20 cellular contexts compared by ENCODE assay signal in the genomic region with DNA sequence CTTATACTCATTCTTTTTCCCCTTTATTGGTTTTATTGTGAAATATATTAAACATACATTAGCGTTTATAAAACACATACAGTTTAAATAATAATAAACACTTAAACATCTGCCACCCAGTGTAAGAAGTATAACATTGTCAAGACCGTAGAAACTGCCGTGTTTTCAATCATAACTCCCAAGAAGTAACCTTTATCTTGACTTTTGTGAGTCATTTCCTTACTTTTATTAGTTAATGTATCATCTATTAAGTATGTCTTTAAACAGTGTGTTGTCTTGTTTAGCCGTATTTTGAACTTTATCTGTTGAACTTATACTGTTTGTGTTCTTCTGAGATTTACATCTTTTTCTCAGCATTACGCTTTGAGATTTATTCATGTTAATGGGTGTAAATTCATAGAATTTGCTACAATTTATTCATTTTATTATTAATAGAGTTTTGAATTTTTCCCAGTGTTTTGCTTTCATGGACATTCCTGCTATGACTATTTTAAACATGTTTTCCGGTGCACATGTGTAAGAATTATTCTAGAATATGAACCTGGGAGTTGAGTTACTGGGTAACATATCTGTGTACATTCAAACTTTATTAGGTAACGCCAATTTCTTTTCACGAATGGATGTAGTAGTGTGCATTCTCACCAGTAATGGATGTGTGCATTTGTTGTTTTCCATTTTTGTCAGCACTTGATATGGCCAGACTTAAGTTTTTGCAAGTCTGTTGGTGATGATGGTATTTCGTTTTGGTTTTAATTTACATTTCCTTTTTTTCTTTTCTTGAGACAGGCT.
DNase-seq lines count a peak whose midpoint lies in the region; ATAC-seq, FAIRE-seq and TF ChIP-seq lines count a peak whose summit lies in the region.
"Had no signal": no experiment of that assay in that cellular context is flagged by ENCODE, and none has a peak within 500 bp of the region (broad histone marks: within the 10 kb centered on the region; RNA-seq: fewer than 3 reads in every experiment).

No MANE protein-coding gene starts in this region.

- no peaks in the 10 kb centered on the region for H3K27me3 Mint-ChIP-seq in HFFc6 (ENCODE audit: insufficient read depth)
- H3K27me3 Mint-ChIP-seq: activated CD4-positive, alpha-beta memory T cell treated with anti-CD3 and anti-CD28 coated beads for 36 hours; activated T-helper 17 cell treated with anti-CD3 and anti-CD28 coated beads, Interleukin-2, amount 50 U/mL, for 72 hours had no signal

- H2AFZ ChIP-seq in K562 (ENCODE audit: low read depth, low read length) (0 out of 2 replicates have a peak overlapping the region, but pooled peaks have one; percentile 30), smooth muscle cell (ENCODE audit: low read depth) (no peak overlapping the region)

- H3K79me2 ChIP-seq in K562 (ENCODE audit: control insufficient read depth, insufficient read depth, low read length): peaks cover 24% of the 10 kb centered on the region
- H3K79me2 ChIP-seq in smooth muscle cell (ENCODE audit: low read depth): peaks cover 5% of the 10 kb centered on the region

- in situ Hi-C loops in K562 (cut with MboI): no loop called here

- DNase-seq in HFFc6 (peak; percentile 63), K562 (ENCODE audit: extremely low read depth in 1 of 4, low spot score in 3 of 4) (no peak), foreskin melanocyte (peak; percentile 59), smooth muscle cell (lab: John Stamatoyannopoulos, UW; ENCODE audit: unreplicated experiment) (no peak)
- no peak for DNase-seq in activated CD4-positive, alpha-beta T cell treated with anti-CD3 and anti-CD28 coated beads, Interleukin-2, amount 50 U/mL, for 4 hours
- DNase-seq: activated CD4-positive, alpha-beta memory T cell treated with anti-CD3 and anti-CD28 coated beads for 36 hours; CD8-positive, alpha-beta T cell; effector CD4-positive, alpha-beta T cell; hypothalamus; MG63; NCI-H2029 treated with DMSO at 0.1 percent for 48 hours; NCI-H82; T-helper 9 cell had no signal

- no peak for ATAC-seq in K562
- ATAC-seq in GM21447 (IDR thresholded peaks at IDR 0.05; ENCODE audit: unreplicated experiment): no peak
- ATAC-seq in GM18519 (IDR thresholded peaks at IDR 0.05; ENCODE audit: low FRiP score, unreplicated experiment): no peak
- ATAC-seq: activated T-helper 17 cell treated with anti-CD3 and anti-CD28 coated beads, Interleukin-2, amount 50 U/mL, for 72 hours; CD8-positive, alpha-beta T cell had no signal

- no peaks in the 10 kb centered on the region for H3K9me1 ChIP-seq in K562 (ENCODE audit: control insufficient read depth, insufficient read depth, low read length)

- H3K27ac ChIP-seq in K562 (ENCODE audit: extremely low read depth, low read depth, low read length) (peak overlapping the region; percentile 20; the same call in 1 of the 3 replicates), smooth muscle cell (ENCODE audit: low read depth) (peak overlapping the region; percentile 64)
- H3K27ac ChIP-seq: ascending aorta, skin epidermis had no signal

- no peak overlapping the region for H3K4me3 ChIP-seq in K562
- peak overlapping the region; percentile 31 for H3K4me3 ChIP-seq in smooth muscle cell
- H3K4me3 ChIP-seq: ascending aorta, MG63, skin epidermis had no signal

- no peaks in the 10 kb centered on the region for H3F3A ChIP-seq in smooth muscle cell (ENCODE audit: low read depth)

- no peak for TF ChIP-seq RAD21 in K562 (CRISPR knock-in tag; conservative IDR thresholded peaks at IDR 0.05 in 1 of 2, IDR thresholded peaks at IDR 0.05 in 1 of 2)

- H4K20me1 ChIP-seq in K562 (replicated peaks; ENCODE audit: control insufficient read depth, insufficient read depth, low read length): no peaks in the 10 kb centered on the region
- no peaks in the 10 kb centered on the region for H4K20me1 ChIP-seq in smooth muscle cell (ENCODE audit: low read depth)

- H3K4me1 ChIP-seq in K562 (replicated peaks in 1 of 2; ENCODE audit: control insufficient read depth in 2 of 2, insufficient read depth in 2 of 2, low read length in 2 of 2) (peaks cover 0 to 14% of the 10 kb centered on the region in 2 experiments; a peak in 4 of 5 replicates), smooth muscle cell (ENCODE audit: low read depth) (no peaks in the 10 kb centered on the region)
- H3K4me1 ChIP-seq: ascending aorta had no signal

- no peak for TF ChIP-seq EP300 in K562 (IDR thresholded peaks at IDR 0.05; ENCODE audit: low read length)

- peaks cover 54% of the 10 kb centered on the region for H3K4me1 Mint-ChIP-seq in HFFc6 (ENCODE audit: low read depth)

- peak; percentile 31; the same call in 1 of the 2 replicates for TF ChIP-seq CTCF in HFFc6 (IDR thresholded peaks at IDR 0.05)
- TF ChIP-seq CTCF in K562 (IDR thresholded peaks at IDR 0.05 in 2 of 3, conservative IDR thresholded peaks at IDR 0.05 in 1 of 3; ENCODE audit: insufficient read depth in 2 of 3, low read depth in 1 of 3, low read length in 3 of 3): no peak
- TF ChIP-seq CTCF in smooth muscle cell (IDR thresholded peaks at IDR 0.05; ENCODE audit: borderline replicate concordance, insufficient read depth, poor library complexity, severe bottlenecking): no peak

- H3K36me3 ChIP-seq in K562 (ENCODE audit: control insufficient read depth, insufficient read depth, low read length): no peaks in the 10 kb centered on the region; the same call in 2 of the 3 replicates
- H3K36me3 ChIP-seq in smooth muscle cell (ENCODE audit: low read depth): no peaks in the 10 kb centered on the region
- H3K36me3 ChIP-seq: ascending aorta, MG63 had no signal

- WGBS in K562 (ENCODE audit: insufficient coverage, low coverage, missing lambda C conversion rate): 57% methylated on average over 9 of the region's 9 CpGs
- WGBS in smooth muscle cell (ENCODE audit: low lambda C conversion rate): 49% methylated on average over 9 of the region's 9 CpGs

- no peaks in the 10 kb centered on the region for H3K9me3 Mint-ChIP-seq in HFFc6
- H3K9me3 Mint-ChIP-seq: activated CD4-positive, alpha-beta memory T cell treated with anti-CD3 and anti-CD28 coated beads for 36 hours; activated T-helper 17 cell treated with anti-CD3 and anti-CD28 coated beads, Interleukin-2, amount 50 U/mL, for 72 hours had no signal

- intact Hi-C loops in K562 (cut with micrococcal nuclease): no loop called here

- POLR2A ChIA-PET in K562 (lab: Yijun Ruan, JAX): no interaction called here

- BruUV-seq in K562 (replicated peaks; lab: Mats Ljungman, UMichigan): no TSS peak

- H3K9me3 ChIP-seq in K562 (replicated peaks; ENCODE audit: control insufficient read depth, insufficient read depth, low read depth, low read length) (no peaks in the 10 kb centered on the region), smooth muscle cell (replicated peaks; ENCODE audit: low read depth) (no peaks in the 10 kb centered on the region)
- H3K9me3 ChIP-seq: ascending aorta, MG63 had no signal

- TF ChIP-seq POLR2A in K562 (conservative IDR thresholded peaks at IDR 0.05): no peak

- H3K27ac Mint-ChIP-seq in HFFc6: peak overlapping the region; percentile 81
- H3K27ac Mint-ChIP-seq: activated CD4-positive, alpha-beta memory T cell treated with anti-CD3 and anti-CD28 coated beads for 36 hours; activated T-helper 17 cell treated with anti-CD3 and anti-CD28 coated beads, Interleukin-2, amount 50 U/mL, for 72 hours; CD8-positive, alpha-beta T cell had no signal

- no peak for FAIRE-seq in K562 (lab: Jason Lieb, UNC)
- FAIRE-seq: H54 had no signal

- peaks cover 9% of the 10 kb centered on the region for H3K36me3 Mint-ChIP-seq in HFFc6 (ENCODE audit: low read depth)

- no peaks in the 10 kb centered on the region for H3K27me3 ChIP-seq in K562 (ENCODE audit: control insufficient read depth in 2 of 2, insufficient read depth in 2 of 2, low read length in 2 of 2)
- H3K27me3 ChIP-seq in smooth muscle cell (ENCODE audit: low read depth): no peaks in the 10 kb centered on the region
- H3K27me3 ChIP-seq: ascending aorta, MG63 had no signal

- H3K4me2 ChIP-seq in K562 (ENCODE audit: insufficient read depth, low read length) (no peak overlapping the region), smooth muscle cell (peak overlapping the region; percentile 74)

- peak overlapping the region; percentile 67 for H3K4me3 Mint-ChIP-seq in HFFc6
- H3K4me3 Mint-ChIP-seq: activated CD4-positive, alpha-beta memory T cell treated with anti-CD3 and anti-CD28 coated beads for 36 hours; activated T-helper 17 cell treated with anti-CD3 and anti-CD28 coated beads, Interleukin-2, amount 50 U/mL, for 72 hours; CD8-positive, alpha-beta T cell; neural crest cell had no signal

- CTCF ChIA-PET in K562 (lab: Yijun Ruan, JAX; ENCODE audit: low intra/inter-chr PET ratio): interaction anchor here (0.7 kb wide), 1 partner anchor 17 kb away, joined by 3 read pairs; no protein-coding TSS in a partner anchor

- H3K9ac ChIP-seq in K562 (ENCODE audit: insufficient read depth in 1 of 2, low read depth in 2 of 2, low read length in 2 of 2) (peak overlapping the region in 1 of 2 experiments; percentile 20; a peak in 1 of 4 replicates), smooth muscle cell (ENCODE audit: low read depth) (peak overlapping the region; percentile 33)

TF ChIP-seq in K562, 482 proteins besides CTCF, POLR2A, EP300 and RAD21 (continues in another document):
- 0 out of 2 replicates have a peak, but pooled peaks have one; percentile 25 for TF ChIP-seq ZBTB2 (IDR thresholded peaks at IDR 0.05)
- TF ChIP-seq COPS2 (conservative IDR thresholded peaks at IDR 0.05): no peak
- 0 out of 4 replicates have a peak, but pooled peaks of 1 of the 2 experiments have one; percentile 26 for TF ChIP-seq MAZ (CRISPR knock-in tag; conservative IDR thresholded peaks at IDR 0.05 in 1 of 2, IDR thresholded peaks at IDR 0.05 in 1 of 2)

Comparison
In these comparisons a context has a peak if more than half of its experiments do, and no peak if none do; other contexts are left out.
1. DNase-seq: peak in HFFc6 (single experiment) and foreskin melanocyte (single experiment); none in K562 (0 of 4), smooth muscle cell (single experiment) and activated CD4-positive, alpha-beta T cell treated with anti-CD3 and anti-CD28 coated beads, Interleukin-2, amount 50 U/mL, for 4 hours (0 of 2).